In the genomic region with DNA sequence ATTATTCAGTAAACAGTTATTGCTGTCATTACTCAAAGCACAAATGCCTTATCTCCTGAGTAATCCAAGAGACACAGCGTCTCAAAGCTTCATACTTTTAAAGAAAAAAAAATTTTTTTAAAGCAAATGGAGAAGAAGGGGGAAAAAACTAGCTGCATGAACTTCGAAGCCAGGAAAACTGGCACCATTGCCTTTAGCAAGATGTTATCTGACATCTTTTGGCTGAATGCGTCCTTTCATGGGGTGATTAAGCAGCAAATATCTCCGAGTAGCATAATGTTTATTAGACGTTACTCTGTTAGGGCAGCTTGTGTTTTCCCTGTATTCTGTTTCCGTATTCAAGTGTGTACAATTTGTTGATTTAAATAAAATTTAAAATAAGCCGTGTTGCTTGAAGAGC, we compare ENCODE assay signal across 1 cellular context.
TF ChIP-seq lines count a peak whose summit lies in the region.

No MANE protein-coding gene starts in this region.

TF ChIP-seq in SK-N-SH treated with all-trans-retinoic acid at 6 μM for 48 hours, 23 proteins besides CTCF, POLR2A, EP300 and RAD21 (continued from another document):
- TF ChIP-seq, protein P1, sequence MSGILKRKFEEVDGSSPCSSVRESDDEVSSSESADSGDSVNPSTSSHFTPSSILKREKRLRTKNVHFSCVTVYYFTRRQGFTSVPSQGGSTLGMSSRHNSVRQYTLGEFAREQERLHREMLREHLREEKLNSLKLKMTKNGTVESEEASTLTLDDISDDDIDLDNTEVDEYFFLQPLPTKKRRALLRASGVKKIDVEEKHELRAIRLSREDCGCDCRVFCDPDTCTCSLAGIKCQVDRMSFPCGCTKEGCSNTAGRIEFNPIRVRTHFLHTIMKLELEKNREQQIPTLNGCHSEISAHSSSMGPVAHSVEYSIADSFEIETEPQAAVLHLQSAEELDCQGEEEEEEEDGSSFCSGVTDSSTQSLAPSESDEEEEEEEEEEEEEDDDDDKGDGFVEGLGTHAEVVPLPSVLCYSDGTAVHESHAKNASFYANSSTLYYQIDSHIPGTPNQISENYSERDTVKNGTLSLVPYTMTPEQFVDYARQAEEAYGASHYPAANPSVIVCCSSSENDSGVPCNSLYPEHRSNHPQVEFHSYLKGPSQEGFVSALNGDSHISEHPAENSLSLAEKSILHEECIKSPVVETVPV (CRISPR knock-in tag; IDR thresholded peaks at IDR 0.05): no peak
- TF ChIP-seq OSR1 (CRISPR knock-in tag; IDR thresholded peaks at IDR 0.05): no peak
